9 cellular contexts compared by ENCODE assay signal in genomic region chr19:49133621-49134454, GRCh38. TPM values are rescaled to one million over a fixed set of nuclear protein-coding genes. Genes with fewer than 3 reads are reported as not detected.
DNase-seq lines count a peak whose midpoint lies in the region; ATAC-seq and TF ChIP-seq lines count a peak whose summit lies in the region.
"Had no signal": no experiment of that assay in that cellular context is flagged by ENCODE, and none has a peak within 500 bp of the region (broad histone marks: within the 10 kb centered on the region; RNA-seq: fewer than 3 reads in every experiment).

No MANE protein-coding gene starts in this region.

- H3K9me3 ChIP-seq in SK-N-SH (no peaks in the 10 kb centered on the region), mammary epithelial cell (replicated peaks; ENCODE audit: insufficient read depth, low read length) (no peaks in the 10 kb centered on the region), lung (ENCODE audit: control insufficient read depth in 2 of 2, insufficient read depth in 1 of 2, low read length in 1 of 2) (no peaks in the 10 kb centered on the region), thyroid gland (no peaks in the 10 kb centered on the region)

- dilution Hi-C loops in mammary epithelial cell (cut with HindIII; ENCODE audit: low sequenced_read_pairs): no loop called here

- CTCF ChIA-PET in SK-N-SH (lab: Yijun Ruan, JAX): interaction anchor here (0.9 to 1.8 kb wide), 2 partner anchors 12 to 36 kb away, joined by 3 to 12 read pairs (median 5); no protein-coding TSS in a partner anchor
- CTCF ChIA-PET in mammary epithelial cell (lab: Charles Lee; ENCODE audit: low non-redundant PET): no interaction called here

- TF ChIP-seq RAD21 in SK-N-SH (IDR thresholded peaks at IDR 0.05; ENCODE audit: low read length): no peak

- H3K4me1 ChIP-seq in SK-N-SH (ENCODE audit: control insufficient read depth in 1 of 2, insufficient read depth in 2 of 2, low read depth in 1 of 2, low read length in 1 of 2) (peaks cover 3% of the 10 kb centered on the region in 2 experiments; a peak in 2 of 4 replicates), mammary epithelial cell (ENCODE audit: insufficient read depth, low read length) (no peaks in the 10 kb centered on the region), lung (ENCODE audit: control insufficient read depth in 2 of 2, insufficient read depth in 2 of 2, low read length in 2 of 2) (peaks cover 0 to 15% of the 10 kb centered on the region in 2 donors), thyroid gland (peaks cover 7 to 15% of the 10 kb centered on the region in 2 donors)

- H3K36me3 ChIP-seq in SK-N-SH (replicated peaks in 1 of 2; ENCODE audit: control insufficient read depth in 1 of 2, insufficient read depth in 2 of 2, low read length in 1 of 2): no peaks in the 10 kb centered on the region
- H3K36me3 ChIP-seq in mammary epithelial cell (ENCODE audit: insufficient read depth, low read length): no peaks in the 10 kb centered on the region
- no peaks in the 10 kb centered on the region for H3K36me3 ChIP-seq in lung (ENCODE audit: control insufficient read depth in 2 of 2, insufficient read depth in 2 of 2, low read length in 2 of 2)
- H3K36me3 ChIP-seq in thyroid gland: no peaks in the 10 kb centered on the region

- 88% methylated on average over 40 of the region's 42 CpGs for WGBS in SK-N-SH (ENCODE audit: low lambda C conversion rate)
- 30% methylated on average over 13 of the region's 42 CpGs for WGBS in mammary epithelial cell (ENCODE audit: low coverage, missing lambda C conversion rate)
- 21 to 24% methylated on average over 42 of the region's 42 CpGs for WGBS in lung, 2 donors
- WGBS in thyroid gland, 2 donors: 29 to 31% methylated on average over 34 to 40 of the region's 42 CpGs

- no peak overlapping the region for H3K27ac Mint-ChIP-seq in chondrocyte (ENCODE audit: unreplicated experiment)

- no peak for TF ChIP-seq EP300 in SK-N-SH (IDR thresholded peaks at IDR 0.05; ENCODE audit: borderline replicate concordance in 1 of 2, low read depth in 1 of 2, low read length in 1 of 2)

- H3K4me1 Mint-ChIP-seq in chondrocyte (ENCODE audit: low read depth): peaks cover 8% of the 10 kb centered on the region

- no TSS peak for BruUV-seq in mammary epithelial cell (replicated peaks; lab: Mats Ljungman, UMichigan)

- H3K27ac ChIP-seq in SK-N-SH (ENCODE audit: low read depth in 2 of 2, low read length in 1 of 2) (no peak overlapping the region), mammary epithelial cell (ENCODE audit: insufficient read depth, low read depth, low read length) (no peak overlapping the region), lung (ENCODE audit: low read depth in 1 of 2, low read length in 1 of 2) (no peak overlapping the region), thyroid gland (no peak overlapping the region)

- ATAC-seq in SK-N-SH treated with all-trans-retinoic acid at 6 μM for 48 hours: no peak
- peak; percentile 50 for ATAC-seq in lung (ENCODE audit: insufficient read depth, low FRiP score)
- ATAC-seq: Panc1 had no signal

- H4K20me1 ChIP-seq in SK-N-SH (ENCODE audit: insufficient read depth) (no peaks in the 10 kb centered on the region), mammary epithelial cell (ENCODE audit: insufficient read depth, low read length) (no peaks in the 10 kb centered on the region)

- H2AFZ ChIP-seq in SK-N-SH (ENCODE audit: low read depth) (no peak overlapping the region), mammary epithelial cell (ENCODE audit: low read depth, low read length) (peak overlapping the region; percentile 46)

- H3K4me3 Mint-ChIP-seq in chondrocyte (ENCODE audit: unreplicated experiment): no peak overlapping the region

- H3K27me3 ChIP-seq in SK-N-SH (ENCODE audit: insufficient read depth) (no peaks in the 10 kb centered on the region), mammary epithelial cell (ENCODE audit: insufficient read depth, low read length) (no peaks in the 10 kb centered on the region), lung (ENCODE audit: control insufficient read depth, insufficient read depth) (no peaks in the 10 kb centered on the region), thyroid gland (no peaks in the 10 kb centered on the region)

- peaks cover 6% of the 10 kb centered on the region for H3K36me3 Mint-ChIP-seq in chondrocyte (ENCODE audit: low read depth)

- H3K9ac ChIP-seq in SK-N-SH: no peak overlapping the region
- H3K9ac ChIP-seq in mammary epithelial cell (ENCODE audit: insufficient read depth, low read length): no peak overlapping the region

- TF ChIP-seq POLR2A in thyroid gland (IDR thresholded peaks at IDR 0.05): no peak

- intact Hi-C loops in mammary epithelial cell (cut with micrococcal nuclease) (no loop called here), thyroid gland (cut with DNase I) (no loop called here)

- H3K79me2 ChIP-seq in SK-N-SH (ENCODE audit: insufficient read depth) (no peaks in the 10 kb centered on the region), mammary epithelial cell (ENCODE audit: insufficient read depth, low read length) (no peaks in the 10 kb centered on the region)

- TF ChIP-seq CTCF in SK-N-SH (IDR thresholded peaks at IDR 0.05) (no peak), mammary epithelial cell (conservative IDR thresholded peaks at IDR 0.05 in 1 of 2, IDR thresholded peaks at IDR 0.05 in 1 of 2; ENCODE audit: extremely low read depth in 1 of 2, insufficient read depth in 1 of 2, low read depth in 1 of 2, low read length in 2 of 2) (no peak), lung (IDR thresholded peaks at IDR 0.05; ENCODE audit: control extremely low read depth, extremely low read depth) (no peak), thyroid gland (IDR thresholded peaks at IDR 0.05) (no peak), chondrocyte (IDR thresholded peaks at IDR 0.05) (no peak)

- POLR2A ChIA-PET in SK-N-SH (lab: Yijun Ruan, JAX): no interaction called here

- peak; percentile 78 for DNase-seq in SK-N-SH
- no peak for DNase-seq in mammary epithelial cell
- peak; percentile 78 for DNase-seq in lung (ENCODE audit: low spot score)
- DNase-seq in thyroid gland: peak; percentile 78 to 82
- no peak for DNase-seq in NCI-H748 (lab: John Stamatoyannopoulos, UW; ENCODE audit: unreplicated experiment)
- DNase-seq in chondrocyte (ENCODE audit: low spot score): no peak
- no peak for DNase-seq in glomerular visceral epithelial cell (ENCODE audit: extremely low spot score)

- no peak overlapping the region for H3K4me2 ChIP-seq in SK-N-SH
- peak overlapping the region; percentile 29 for H3K4me2 ChIP-seq in mammary epithelial cell (ENCODE audit: insufficient read depth, low read depth, low read length)

- H3K9me3 Mint-ChIP-seq in chondrocyte (ENCODE audit: low read depth): no peaks in the 10 kb centered on the region

- H3K4me3 ChIP-seq in SK-N-SH (ENCODE audit: low read depth in 2 of 2, low read length in 1 of 2) (no peak overlapping the region), mammary epithelial cell (replicated peaks in 1 of 3; ENCODE audit: insufficient read depth in 1 of 3, low read depth in 2 of 3, low read length in 3 of 3) (no peak overlapping the region), lung (no peak overlapping the region), thyroid gland (replicated peaks in 1 of 3) (no peak overlapping the region)

- H3K9me2 ChIP-seq in SK-N-SH: no peaks in the 10 kb centered on the region

- H3F3A ChIP-seq in SK-N-SH (replicated peaks; ENCODE audit: insufficient read depth): no peaks in the 10 kb centered on the region

- H3K27me3 Mint-ChIP-seq in chondrocyte (ENCODE audit: low read depth): no peaks in the 10 kb centered on the region

- in situ Hi-C loops in mammary epithelial cell (cut with MboI; ENCODE audit: low sequenced_read_pairs in 2 of 2): no loop called here

RNA-seq across cellular contexts. Expression of gene PPFIA3, which starts 14.5 kb away (rescaled TPM):
- polyA plus RNA-seq in SK-N-SH (2012; rRNA removed): 5.7 and 5.8 TPM in 2 replicates
- 2.8 and 4.6 TPM in 2 replicates for polyA plus RNA-seq in SK-N-SH (2012; cell fraction: cytosol; rRNA removed)
- polyA plus RNA-seq in SK-N-SH (2012; cell fraction: nucleus; rRNA removed): 12.2 and 12.6 TPM in 2 replicates
- 1 to 10 TPM; 1.0 to 5.4 TPM for total RNA-seq in mammary epithelial cell
- 2.4 TPM for polyA plus RNA-seq in mammary epithelial cell
- polyA minus RNA-seq in mammary epithelial cell: not detected
- total RNA-seq in lung: 1 to 10 TPM; 3.0 to 8.4 TPM
- 10 to 100 TPM in 1 of 2 donors, 1 to 10 TPM in 1; 8.8 to 10.6 TPM for polyA plus RNA-seq in lung
- total RNA-seq in thyroid gland: 1 to 10 TPM; 4.6 to 7.4 (median 5.3) TPM
- 12.7 to 14.4 TPM (median 13.9 TPM) in 3 replicates for total RNA-seq in chondrocyte

RNA-seq across cellular contexts. Expression of gene C19orf73, which starts 14.9 kb away (rescaled TPM):
- 2.6 and 3.0 TPM in 2 replicates for polyA plus RNA-seq in SK-N-SH (2012; rRNA removed)
- 1.6 and 2.8 TPM in 2 replicates for polyA plus RNA-seq in SK-N-SH (2012; cell fraction: cytosol; rRNA removed)
- polyA plus RNA-seq in SK-N-SH (2012; cell fraction: nucleus; rRNA removed): 3.0 and 4.8 TPM in 2 replicates
- 1 to 10 TPM in 1 of 2 donors, under 1 TPM in 1; 0.67 to 2.0 TPM for total RNA-seq in mammary epithelial cell
- 0.84 TPM for polyA plus RNA-seq in mammary epithelial cell
- not detected for polyA minus RNA-seq in mammary epithelial cell
- 1 to 10 TPM in 1 of 2 donors, not detected in 1; 1.9 TPM for total RNA-seq in lung
- polyA plus RNA-seq in lung: 1 to 10 TPM; 3.1 to 4.3 TPM
- total RNA-seq in thyroid gland: 10 to 100 TPM in 1 of 4 donors, 1 to 10 TPM in 3; 1.7 to 13.4 (median 6.1) TPM
- 1.1 to 1.7 TPM (median 1.6 TPM) in 3 replicates for total RNA-seq in chondrocyte

RNA-seq across cellular contexts. Expression of gene LIN7B, which starts 19.7 kb away (rescaled TPM):
- polyA plus RNA-seq in SK-N-SH (2012; rRNA removed) (20.8 and 21.1 TPM in 2 replicates), mammary epithelial cell (1.5 TPM), lung (10 to 100 TPM in 1 of 2 donors, 1 to 10 TPM in 1; 6.4 to 12.4 TPM)
- polyA plus RNA-seq in SK-N-SH (2012; cell fraction: cytosol; rRNA removed): 11.8 and 13.5 TPM in 2 replicates
- 27.5 and 27.8 TPM in 2 replicates for polyA plus RNA-seq in SK-N-SH (2012; cell fraction: nucleus; rRNA removed)
- total RNA-seq in mammary epithelial cell (1 to 10 TPM; 3.6 to 3.8 TPM), lung (1 to 10 TPM; 6.6 to 7.8 TPM), thyroid gland (10 to 100 TPM; 10.5 to 17.7 (median 13.8) TPM), chondrocyte (12.7 to 14.3 TPM (median 13.9 TPM) in 3 replicates)
- polyA minus RNA-seq in mammary epithelial cell: not detected

RNA-seq across cellular contexts. Expression of gene HRC, which starts 21.4 kb away (rescaled TPM):
- polyA plus RNA-seq in SK-N-SH (2012; rRNA removed): not detected in 2 replicates
- 0.04 TPM in 1 of 2 replicates, not detected in the other for polyA plus RNA-seq in SK-N-SH (2012; cell fraction: cytosol; rRNA removed)
- 0.04 and 0.12 TPM in 2 replicates for polyA plus RNA-seq in SK-N-SH (2012; cell fraction: nucleus; rRNA removed)
- total RNA-seq in mammary epithelial cell: not detected
- not detected for polyA plus RNA-seq in mammary epithelial cell
- polyA minus RNA-seq in mammary epithelial cell: not detected
- total RNA-seq in lung: 1 to 10 TPM in 1 of 2 donors, under 1 TPM in 1; 0.18 to 5.7 TPM
- polyA plus RNA-seq in lung: 1 to 10 TPM in 1 of 2 donors, under 1 TPM in 1; 0.14 to 2.0 TPM
- 1 to 10 TPM; 1.1 to 4.1 (median 2.1) TPM for total RNA-seq in thyroid gland
- total RNA-seq in chondrocyte: not detected in 3 replicates

RNA-seq across cellular contexts. Expression of gene TRPM4, which starts 23.8 kb away (rescaled TPM):
- polyA plus RNA-seq in SK-N-SH (2012; rRNA removed): 16.9 and 20.6 TPM in 2 replicates
- polyA plus RNA-seq in SK-N-SH (2012; cell fraction: cytosol; rRNA removed): 5.4 and 8.1 TPM in 2 replicates
- 147 and 193 TPM in 2 replicates for polyA plus RNA-seq in SK-N-SH (2012; cell fraction: nucleus; rRNA removed)
- total RNA-seq in mammary epithelial cell: 10 to 100 TPM; 32.7 to 61.8 TPM
- 12.6 TPM for polyA plus RNA-seq in mammary epithelial cell
- 32.3 TPM for polyA minus RNA-seq in mammary epithelial cell
- total RNA-seq in lung: 10 to 100 TPM; 19.8 to 70.1 TPM
- polyA plus RNA-seq in lung: 10 to 100 TPM; 15.6 to 24.9 TPM
- 10 to 100 TPM; 18.4 to 36.4 (median 26.1) TPM for total RNA-seq in thyroid gland
- 42.2 to 53.4 TPM (median 50.2 TPM) in 3 replicates for total RNA-seq in chondrocyte

Comparison
In these comparisons a context has a peak if more than half of its experiments do, and no peak if none do; other contexts are left out.
1. DNase-seq: peak in SK-N-SH (single experiment), lung (single experiment) and thyroid gland (2 of 2); none in mammary epithelial cell (single experiment), NCI-H748 (single experiment), chondrocyte (single experiment) and glomerular visceral epithelial cell (single experiment).